In the genomic region with DNA sequence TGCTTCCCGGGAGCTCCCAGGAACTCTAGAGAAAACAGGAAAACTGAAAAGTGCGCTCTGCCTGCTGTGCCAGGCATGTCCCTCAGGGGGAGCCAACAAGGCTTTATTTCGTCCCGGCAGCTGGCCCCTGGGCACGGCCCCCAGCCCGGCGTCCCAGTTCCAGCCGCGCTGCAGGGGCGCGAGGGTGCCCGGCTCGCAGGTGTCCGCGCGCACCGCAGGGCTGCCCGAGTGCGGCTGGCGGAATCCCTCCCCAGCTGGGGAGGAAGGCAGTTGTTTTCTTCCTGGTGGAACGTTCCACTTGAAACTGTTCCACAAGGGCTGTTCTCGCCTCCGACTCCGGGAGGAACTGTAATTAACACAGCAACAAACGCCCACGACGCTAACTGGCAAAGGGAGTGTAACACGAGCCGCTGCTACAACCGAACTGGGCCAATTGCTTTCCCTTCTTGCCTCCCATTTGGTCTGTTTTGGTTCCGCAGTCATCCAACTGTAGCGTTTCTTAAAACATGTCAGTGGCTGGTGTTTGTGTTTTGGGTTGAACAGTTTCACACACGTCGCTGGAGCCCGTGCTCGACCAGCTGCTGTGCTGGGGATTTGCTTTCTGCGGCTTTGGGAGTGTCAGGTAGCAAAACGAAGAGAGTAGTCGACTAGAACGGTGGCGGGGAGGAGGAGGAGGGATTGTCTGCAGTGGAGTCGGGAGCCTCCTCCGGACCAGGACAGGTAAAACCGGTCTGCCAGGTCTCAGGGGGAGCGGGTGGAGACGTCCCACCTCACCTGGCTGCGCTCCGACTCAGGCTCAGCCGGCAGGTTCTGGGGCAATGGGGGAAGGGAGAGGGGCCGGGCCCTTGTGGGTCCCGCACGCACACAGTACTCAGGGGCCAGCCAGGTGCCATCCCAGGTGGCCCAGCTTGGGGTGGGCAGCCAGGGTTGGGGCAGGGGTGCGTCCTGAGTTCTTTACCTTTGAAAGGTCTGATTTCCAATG, we compare ENCODE assay signal across 8 cellular contexts.
DNase-seq lines count a peak whose midpoint lies in the region; TF ChIP-seq lines count a peak whose summit lies in the region.

No MANE protein-coding gene starts in this region.

- peak overlapping the region; percentile 86 to 92 (median 90) for H3K4me3 Mint-ChIP-seq in brain

- H3K27me3 Mint-ChIP-seq in brain, result peaks cover 51% of the 10 kb centered on the region

- peaks cover 5% of the 10 kb centered on the region for H3K4me1 ChIP-seq in rectal smooth muscle tissue (ENCODE audit: control insufficient read depth, insufficient read depth, low read length)

- peaks cover 2 to 8% (median 3%) of the 10 kb centered on the region in 5 experiments for H3K9me3 Mint-ChIP-seq in brain

- DNase-seq in activated gamma-delta T cell treated with Interleukin-2 at 50 U/mL for 16 hours (peak; percentile 15), activated gamma-delta T cell (lab: John Stamatoyannopoulos, UW) (no peak), HCEC 1CT (peak; percentile 73), LNCaP clone FGC (ENCODE audit: low read depth) (peak; percentile 84), RWPE1 (ENCODE audit: low spot score) (peak; percentile 96), iPS DF 4.7 (ENCODE audit: extremely low read depth, low spot score) (peak; percentile 79)

- TF ChIP-seq CTCF in LNCaP clone FGC (IDR thresholded peaks at IDR 0.05; ENCODE audit: control insufficient read depth, extremely low read depth, insufficient read depth) (peak; percentile 68), RWPE1 (conservative IDR thresholded peaks at IDR 0.05; ENCODE audit: low read depth) (peak; percentile 92), brain (conservative IDR thresholded peaks at IDR 0.05) (peak; percentile 75 to 82)

- POLR2A ChIA-PET in RWPE1 (lab: Yijun Ruan, JAX; ENCODE audit: low non-redundant PET), result interaction anchor here (1.0 kb wide), 1 partner anchor 131 kb away, joined by 3 read pairs; no protein-coding TSS in a partner anchor

- peak overlapping the region in 3 of 5 experiments; percentile 28 to 85 (median 41) for H3K27ac Mint-ChIP-seq in brain

- peaks cover 35% of the 10 kb centered on the region for H3K4me1 Mint-ChIP-seq in brain

- H3K36me3 ChIP-seq in rectal smooth muscle tissue (ENCODE audit: control insufficient read depth, insufficient read depth, low read length), result no peaks in the 10 kb centered on the region

- H3K27ac ChIP-seq in RWPE1 (peak overlapping the region; percentile 61), rectal smooth muscle tissue (ENCODE audit: low read depth, low read length) (no peak overlapping the region)

- no peaks in the 10 kb centered on the region for H3K27me3 ChIP-seq in rectal smooth muscle tissue (ENCODE audit: control insufficient read depth, insufficient read depth, low read length)

- peak overlapping the region; percentile 49 for H3K9ac ChIP-seq in rectal smooth muscle tissue (ENCODE audit: low read length)

- H3K36me3 Mint-ChIP-seq in brain, result no peaks in the 10 kb centered on the region

- CTCF ChIA-PET in RWPE1 (lab: Yijun Ruan, JAX), result interaction anchor here (0.6 to 2.2 kb wide), 9 partner anchors 8 to 261 kb away, joined by 3 to 10 read pairs (median 4); a partner anchor contains a TSS

- H3K4me3 ChIP-seq in LNCaP clone FGC (ENCODE audit: low read depth, low read length), result peak overlapping the region; percentile 71
- H3K4me3 ChIP-seq in rectal smooth muscle tissue (ENCODE audit: low read length), result peak overlapping the region; percentile 80
